11 cellular contexts compared by ENCODE assay signal in genomic region chr20:38031957-38032356, GRCh38. TPM values are rescaled to one million over a fixed set of nuclear protein-coding genes. Genes with fewer than 3 reads are reported as not detected.
DNase-seq lines count a peak whose midpoint lies in the region; ATAC-seq, FAIRE-seq and TF ChIP-seq lines count a peak whose summit lies in the region.
"Had no signal": no experiment of that assay in that cellular context is flagged by ENCODE, and none has a peak within 500 bp of the region (broad histone marks: within the 10 kb centered on the region; RNA-seq: fewer than 3 reads in every experiment).

No MANE protein-coding gene starts in this region.

- peak overlapping the region; percentile 96 for H3K4me2 ChIP-seq in PC-9
- H3K4me2 ChIP-seq in H1 (ENCODE audit: insufficient read depth in 1 of 2, low read depth in 2 of 2, low read length in 2 of 2): peak overlapping the region; percentile 77 to 89
- peak overlapping the region; percentile 81 for H3K4me2 ChIP-seq in skeletal muscle satellite cell (ENCODE audit: low read length)

- H2BK120ac ChIP-seq in H1 (replicated peaks; ENCODE audit: low read depth, low read length): no peak overlapping the region

- TF ChIP-seq POLR2A in H1 (IDR thresholded peaks at IDR 0.05; ENCODE audit: control extremely low read depth in 1 of 2, low read depth in 2 of 2, low read length in 2 of 2): no peak

- no peaks in the 10 kb centered on the region for H3F3A ChIP-seq in PC-9 (ENCODE audit: insufficient read depth, low read depth)

- H2AK5ac ChIP-seq in H1 (ENCODE audit: low read depth, low read length): no peak overlapping the region

- intact Hi-C loops in PC-9 (cut with micrococcal nuclease; ENCODE audit: unreplicated experiment): loop anchor here (10.0 kb wide), 1 partner anchor 127 kb away; the partner anchor contains the start of gene VSTM2L
- intact Hi-C loops in dorsolateral prefrontal cortex (cut with DNase I): no loop called here
- intact Hi-C loops in left lung (cut with DNase I): no loop called here

- no peaks in the 10 kb centered on the region for H3K27me3 Mint-ChIP-seq in activated CD8-positive, alpha-beta memory T cell treated with anti-CD3 and anti-CD28 coated beads, Interleukin-2, amount 10 ng/mL, durations not matched to agents 7 days and 5 days

- POLR2A ChIA-PET in PC-9 (lab: Charles Lee; ENCODE audit: unreplicated experiment): interaction anchor here (0.7 kb wide), 1 partner anchor 37 kb away, joined by 4 read pairs; no protein-coding TSS in a partner anchor
- POLR2A ChIA-PET in H1 (lab: Charles Lee; ENCODE audit: partially characterized antibody): interaction anchor here (0.7 to 2.6 kb wide), 7 partner anchors 10 to 459 kb away, joined by 3 to 8 read pairs (median 3); no protein-coding TSS in a partner anchor

- peaks cover 13% of the 10 kb centered on the region for H3K79me1 ChIP-seq in H1 (ENCODE audit: low read depth, low read length)

- TF ChIP-seq CTCF in PC-9 (conservative IDR thresholded peaks at IDR 0.05) (no peak), H1 (IDR thresholded peaks at IDR 0.05; ENCODE audit: control extremely low read depth in 1 of 3, insufficient read depth in 1 of 3, low read depth in 1 of 3, low read length in 3 of 3) (no peak), dorsolateral prefrontal cortex (IDR thresholded peaks at IDR 0.05 in 54 of 56, conservative IDR thresholded peaks at IDR 0.05 in 2 of 56; ENCODE audit: low read depth in 1 of 56, partially characterized antibody in 56 of 56) (no peak), left lung (IDR thresholded peaks at IDR 0.05) (no peak)

- H3K79me2 ChIP-seq in PC-9 (ENCODE audit: low read depth) (peaks cover 93% of the 10 kb centered on the region), H1 (ENCODE audit: control insufficient read depth in 1 of 2, insufficient read depth in 2 of 2, low read length in 2 of 2) (peaks cover 13 to 91% of the 10 kb centered on the region in 2 experiments)

- peak overlapping the region; percentile 99 for H3K27ac Mint-ChIP-seq in activated CD8-positive, alpha-beta memory T cell treated with anti-CD3 and anti-CD28 coated beads, Interleukin-2, amount 10 ng/mL, durations not matched to agents 7 days and 5 days

- CTCF ChIA-PET in activated CD8-positive, alpha-beta memory T cell treated with anti-CD3 and anti-CD28 coated beads, Interleukin-2, amount 10 ng/mL, durations not matched to agents 7 days and 5 days (lab: Charles Lee): interaction anchor here (1.1 kb wide), 1 partner anchor 32 kb away, joined by 3 read pairs; no protein-coding TSS in a partner anchor
- CTCF ChIA-PET in PC-9 (lab: Charles Lee): no interaction called here
- CTCF ChIA-PET in H1 (lab: Charles Lee; ENCODE audit: partially characterized antibody): interaction anchor here (1.1 kb wide), 1 partner anchor 26 kb away, joined by 3 read pairs; no protein-coding TSS in a partner anchor

- no peak overlapping the region for H4K5ac ChIP-seq in H1 (ENCODE audit: insufficient read length, low read depth, low read length)

- no peak for TF ChIP-seq EP300 in H1 (IDR thresholded peaks at IDR 0.05; ENCODE audit: borderline replicate concordance in 1 of 2, low read depth in 2 of 2, low read length in 2 of 2)

- no peaks in the 10 kb centered on the region for H3K27me3 ChIP-seq in PC-9 (ENCODE audit: insufficient read depth, low read depth)
- no peaks in the 10 kb centered on the region for H3K27me3 ChIP-seq in H1 (replicated peaks in 1 of 4; ENCODE audit: control insufficient read depth in 3 of 4, extremely low read depth in 1 of 4, insufficient read depth in 3 of 4, low read length in 3 of 4)
- no peaks in the 10 kb centered on the region for H3K27me3 ChIP-seq in skeletal muscle satellite cell (ENCODE audit: control insufficient read depth, insufficient read depth, low read length)
- H3K27me3 ChIP-seq in dorsolateral prefrontal cortex: no peaks in the 10 kb centered on the region
- no peaks in the 10 kb centered on the region for H3K27me3 ChIP-seq in left lung
- H3K27me3 ChIP-seq: sigmoid colon had no signal

- no peak overlapping the region for H3K4ac ChIP-seq in H1 (replicated peaks; ENCODE audit: insufficient read length, low read depth, low read length)

- peak overlapping the region in 1 of 4 experiments; percentile 39; a peak in 1 of 7 replicates for H3K9ac ChIP-seq in H1 (replicated peaks in 1 of 4; ENCODE audit: extremely low read depth in 1 of 4, low read depth in 3 of 4, low read length in 3 of 4)
- peak overlapping the region; percentile 97 for H3K9ac ChIP-seq in skeletal muscle satellite cell (ENCODE audit: low read depth, low read length)

- TF ChIP-seq RAD21 in H1 (IDR thresholded peaks at IDR 0.05 in 1 of 2, conservative IDR thresholded peaks at IDR 0.05 in 1 of 2; ENCODE audit: low read depth in 2 of 2, low read length in 2 of 2): no peak

- H3K9me3 Mint-ChIP-seq in activated CD8-positive, alpha-beta memory T cell treated with anti-CD3 and anti-CD28 coated beads, Interleukin-2, amount 10 ng/mL, durations not matched to agents 7 days and 5 days (ENCODE audit: low read depth): no peaks in the 10 kb centered on the region

- H3K9me2 ChIP-seq in PC-9 (ENCODE audit: insufficient read depth): no peaks in the 10 kb centered on the region

- H3K4me1 Mint-ChIP-seq in activated CD8-positive, alpha-beta memory T cell treated with anti-CD3 and anti-CD28 coated beads, Interleukin-2, amount 10 ng/mL, durations not matched to agents 7 days and 5 days: peaks cover 58% of the 10 kb centered on the region

- H3K4me3 Mint-ChIP-seq in activated CD8-positive, alpha-beta memory T cell treated with anti-CD3 and anti-CD28 coated beads, Interleukin-2, amount 10 ng/mL, durations not matched to agents 7 days and 5 days: peak overlapping the region; percentile 98

- H3K36me3 Mint-ChIP-seq in activated CD8-positive, alpha-beta memory T cell treated with anti-CD3 and anti-CD28 coated beads, Interleukin-2, amount 10 ng/mL, durations not matched to agents 7 days and 5 days: peaks cover 47% of the 10 kb centered on the region

- 83% methylated on average over 3 of the region's 3 CpGs; no CpG with 5 or more reads in 1 of the 2 experiments for WGBS in H1 (ENCODE audit: extremely low coverage in 1 of 2, insufficient coverage in 1 of 2, insufficient read length in 1 of 2, insufficient replicate concordance in 2 of 2, low coverage in 1 of 2, low lambda C conversion rate in 2 of 2, missing lambda C conversion rate in 1 of 2), 2 experiments

- H2BK5ac ChIP-seq in H1 (ENCODE audit: low read depth, low read length): no peak overlapping the region

- H3K4me3 ChIP-seq in PC-9: peak overlapping the region; percentile 84; the same call in 1 of the 2 replicates
- peak overlapping the region in 1 of 4 experiments; percentile 98; a peak in 2 of 8 replicates for H3K4me3 ChIP-seq in H1 (ENCODE audit: extremely low read depth in 1 of 4, insufficient read depth in 2 of 4, low read depth in 3 of 4, low read length in 4 of 4)
- H3K4me3 ChIP-seq in skeletal muscle satellite cell (ENCODE audit: low read length): peak overlapping the region; percentile 95
- H3K4me3 ChIP-seq in dorsolateral prefrontal cortex: peak overlapping the region in 26 of 59 donors; percentile 87 to 100 (median 99)
- H3K4me3 ChIP-seq in left lung: peak overlapping the region in 1 of 2 donors; percentile 98

- no peak overlapping the region; the same call in 1 of the 2 replicates for H2BK20ac ChIP-seq in H1 (ENCODE audit: low read length)

- H2BK12ac ChIP-seq in H1 (ENCODE audit: low read depth, low read length): no peak overlapping the region

- H3K23ac ChIP-seq in H1 (ENCODE audit: insufficient read length): no peak overlapping the region

- ATAC-seq in activated CD8-positive, alpha-beta memory T cell treated with anti-CD3 and anti-CD28 coated beads, Interleukin-2, amount 10 ng/mL, durations not matched to agents 7 days and 5 days: no peak
- no peak for ATAC-seq in left lung

- H2AFZ ChIP-seq in PC-9 (no peak overlapping the region), H1 (ENCODE audit: low read length) (no peak overlapping the region)

- H3K9me3 ChIP-seq in PC-9 (ENCODE audit: insufficient read depth, low read depth) (no peaks in the 10 kb centered on the region), H1 (ENCODE audit: insufficient read depth in 2 of 2, low read depth in 1 of 2, low read length in 1 of 2) (no peaks in the 10 kb centered on the region), skeletal muscle satellite cell (replicated peaks; ENCODE audit: low read length) (no peaks in the 10 kb centered on the region), left lung (no peaks in the 10 kb centered on the region)
- H3K9me3 ChIP-seq: sigmoid colon had no signal

- DNase-seq in activated CD8-positive, alpha-beta memory T cell treated with anti-CD3 and anti-CD28 coated beads, Interleukin-2, amount 10 ng/mL, durations not matched to agents 7 days and 5 days: no peak
- DNase-seq in activated CD8-positive, alpha-beta memory T cell treated with anti-CD3 and anti-CD28 coated beads, Interleukin-2, amount 50 U/mL, for 48 hours: no peak
- DNase-seq in PC-9: no peak
- no peak for DNase-seq in H1 (ENCODE audit: low read depth in 1 of 2, low spot score in 2 of 2)
- no peak for DNase-seq in Kasumi-1 (lab: John Stamatoyannopoulos, UW)
- DNase-seq in dorsolateral prefrontal cortex: no peak
- DNase-seq in left lung: no peak
- DNase-seq: NCI-H2029 treated with DMSO at 0.1 percent for 48 hours, sigmoid colon had no signal

- peaks cover 39% of the 10 kb centered on the region for H3K4me1 ChIP-seq in PC-9 (replicated peaks; ENCODE audit: insufficient read depth)
- H3K4me1 ChIP-seq in H1 (replicated peaks in 1 of 4; ENCODE audit: control insufficient read depth in 3 of 4, insufficient read depth in 4 of 4, low read length in 3 of 4): peaks cover 0 to 10% (median 3%) of the 10 kb centered on the region in 4 experiments; a peak in 5 of 7 replicates
- H3K4me1 ChIP-seq in skeletal muscle satellite cell (ENCODE audit: control insufficient read depth, insufficient read depth, low read length): peaks cover 20% of the 10 kb centered on the region
- H3K4me1 ChIP-seq in left lung: peaks cover 26 to 66% of the 10 kb centered on the region in 2 donors

- H3K36me3 ChIP-seq in PC-9 (ENCODE audit: low read depth) (no peaks in the 10 kb centered on the region; the same call in 1 of the 2 replicates), H1 (ENCODE audit: control insufficient read depth in 2 of 4, insufficient read depth in 4 of 4, low read length in 3 of 4) (peaks cover 2 to 7% (median 5%) of the 10 kb centered on the region in 4 experiments; a peak in 4 of 8 replicates), skeletal muscle satellite cell (ENCODE audit: insufficient read depth, low read length) (peaks cover 15% of the 10 kb centered on the region), left lung (peaks cover 0 to 11% of the 10 kb centered on the region in 2 donors)

- no peaks in the 10 kb centered on the region for H4K20me1 ChIP-seq in PC-9 (ENCODE audit: insufficient read depth)
- H4K20me1 ChIP-seq in H1 (replicated peaks in 1 of 2; ENCODE audit: control insufficient read depth in 1 of 2, insufficient read depth in 2 of 2, low read length in 2 of 2): no peaks in the 10 kb centered on the region

- no peak overlapping the region for H3K56ac ChIP-seq in H1 (replicated peaks; ENCODE audit: insufficient read length, low read depth, low read length)

- no peak overlapping the region for H3K18ac ChIP-seq in H1 (ENCODE audit: extremely low read depth, low read length)

- peaks cover 13% of the 10 kb centered on the region for H3K23me2 ChIP-seq in H1 (ENCODE audit: low read depth, low read length)

- no peak for FAIRE-seq in H1 (lab: Jason Lieb, UNC)
- FAIRE-seq: endometrium had no signal

- H3K27ac ChIP-seq in PC-9: no peak overlapping the region
- no peak overlapping the region for H3K27ac ChIP-seq in H1 (ENCODE audit: low read depth, low read length)
- no peak overlapping the region for H3K27ac ChIP-seq in dorsolateral prefrontal cortex
- H3K27ac ChIP-seq in left lung: no peak overlapping the region

- no TSS peak for BruUV-seq in PC-9 (replicated peaks; lab: Mats Ljungman, UMichigan)

- no peak overlapping the region for H4K8ac ChIP-seq in H1 (ENCODE audit: extremely low read depth, insufficient read depth, low read length)

- H3K14ac ChIP-seq in H1 (ENCODE audit: insufficient read length): no peak overlapping the region

- H4K91ac ChIP-seq in H1 (replicated peaks; ENCODE audit: insufficient read length, low read length): no peak overlapping the region

- no peak overlapping the region for H2BK15ac ChIP-seq in H1 (ENCODE audit: low read length)

RNA-seq across cellular contexts. Expression of gene TTI1, which starts 1.3 kb away (rescaled TPM):
- 10 to 100 TPM; 34.7 to 35.0 TPM for total RNA-seq in activated CD8-positive, alpha-beta memory T cell treated with anti-CD3 and anti-CD28 coated beads, Interleukin-2, amount 10 ng/mL, durations not matched to agents 7 days and 5 days
- 29.1 and 34.2 TPM in 2 replicates for total RNA-seq in PC-9 (2021)
- total RNA-seq in H1 (2021; fragmentation: NEBNext Ultra II Directional; extraction: Animal tissue kit (Norgen Biotek cat#: 25700)): 47.0 TPM in 2 replicates
- 34.1 and 38.7 TPM in 2 replicates for polyA plus RNA-seq in H1 (2011; rRNA removed)
- polyA plus RNA-seq in H1 (2011; cell fraction: cytosol; rRNA removed): 36.0 TPM
- 46.9 TPM for polyA plus RNA-seq in H1 (2011; cell fraction: nucleus; rRNA removed)
- 38.2 to 42.6 TPM (median 41.6 TPM) in 4 replicates for polyA plus RNA-seq in H1 (2012, experiment 1 of 2)
- polyA plus RNA-seq in H1 (2012, experiment 2 of 2): 9.6 TPM
- polyA plus RNA-seq in H1 (2013, experiment 1 of 2): 27.7 TPM
- 26.1 TPM for polyA plus RNA-seq in H1 (2013, experiment 2 of 2)
- polyA minus RNA-seq in H1 (2011; rRNA and poly(A)+ RNA removed): 107 and 112 TPM in 2 replicates
- 39.5 TPM for polyA minus RNA-seq in H1 (2011; cell fraction: cytosol; rRNA and poly(A)+ RNA removed)
- polyA minus RNA-seq in H1 (2011; cell fraction: nucleus; rRNA and poly(A)+ RNA removed): 62.0 TPM
- 17.3 and 22.3 TPM in 2 replicates for total RNA-seq in skeletal muscle satellite cell (2012; rRNA removed)
- 10 to 100 TPM; 17.1 to 36.0 (median 23.2) TPM for total RNA-seq in dorsolateral prefrontal cortex
- total RNA-seq in left lung: 10 to 100 TPM; 16.9 to 19.4 TPM

RNA-seq across cellular contexts. Expression of gene RPRD1B, which starts 1.6 kb away (rescaled TPM):
- 10 to 100 TPM; 34.1 to 37.4 TPM for total RNA-seq in activated CD8-positive, alpha-beta memory T cell treated with anti-CD3 and anti-CD28 coated beads, Interleukin-2, amount 10 ng/mL, durations not matched to agents 7 days and 5 days
- total RNA-seq in PC-9 (2021) (55.1 and 60.1 TPM in 2 replicates), dorsolateral prefrontal cortex (10 to 100 TPM; 25.4 to 59.2 (median 41.5) TPM), left lung (10 to 100 TPM; 25.7 to 28.1 TPM)
- 17.7 and 20.9 TPM in 2 replicates for total RNA-seq in H1 (2021; fragmentation: NEBNext Ultra II Directional; extraction: Animal tissue kit (Norgen Biotek cat#: 25700))
- polyA plus RNA-seq in H1 (2011; rRNA removed): 10.1 and 10.3 TPM in 2 replicates
- 11.6 TPM for polyA plus RNA-seq in H1 (2011; cell fraction: cytosol; rRNA removed)
- 12.1 TPM for polyA plus RNA-seq in H1 (2011; cell fraction: nucleus; rRNA removed)
- polyA plus RNA-seq in H1 (2012, experiment 1 of 2): 9.4 to 14.2 TPM (median 12.0 TPM) in 4 replicates
- 6.2 TPM for polyA plus RNA-seq in H1 (2012, experiment 2 of 2)
- 15.7 TPM for polyA plus RNA-seq in H1 (2013, experiment 1 of 2)
- polyA plus RNA-seq in H1 (2013, experiment 2 of 2): 16.5 TPM
- polyA minus RNA-seq in H1 (2011; rRNA and poly(A)+ RNA removed): 14.9 and 17.4 TPM in 2 replicates
- polyA minus RNA-seq in H1 (2011; cell fraction: cytosol; rRNA and poly(A)+ RNA removed): 21.7 TPM
- polyA minus RNA-seq in H1 (2011; cell fraction: nucleus; rRNA and poly(A)+ RNA removed): 33.8 TPM
- 15.7 and 16.4 TPM in 2 replicates for total RNA-seq in skeletal muscle satellite cell (2012; rRNA removed)
